8 cellular contexts compared by ENCODE assay signal in the genomic region with DNA sequence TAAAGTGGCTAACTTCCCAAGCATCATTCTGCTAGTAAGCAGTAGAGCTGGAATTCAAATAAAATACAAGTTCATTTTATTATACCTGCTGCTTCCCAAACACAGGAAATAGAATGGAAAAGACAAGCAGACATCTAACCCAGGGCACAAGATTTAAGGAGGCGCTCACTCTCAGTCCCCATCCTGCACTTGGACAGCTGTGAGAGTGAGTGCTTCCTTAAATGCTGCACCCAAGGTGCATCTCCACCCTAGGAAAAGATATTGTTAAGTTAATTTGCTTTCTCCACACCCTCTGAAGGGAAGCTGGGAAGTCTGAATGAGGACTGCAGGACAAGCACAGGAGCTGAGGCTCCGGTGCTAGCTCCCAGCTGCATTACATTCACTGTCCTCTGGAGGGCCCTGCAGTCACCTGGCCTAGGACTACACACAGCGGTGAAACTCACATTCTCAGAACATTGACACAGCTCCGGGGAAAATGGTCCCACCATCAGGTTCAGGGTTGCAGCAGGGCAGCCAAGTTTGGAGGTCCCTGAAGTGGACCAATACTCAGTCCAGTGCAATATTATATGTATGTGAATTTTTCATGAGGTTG. TPM values are rescaled to one million over a fixed set of nuclear protein-coding genes. Genes with fewer than 3 reads are reported as not detected.
A peak's percentile ranks its signal among the peaks of the same experiment; 100 is the strongest.
DNase-seq lines count a peak whose midpoint lies in the region; ATAC-seq and TF ChIP-seq lines count a peak whose summit lies in the region.

No MANE protein-coding gene starts in this region.

- H3K4me3 ChIP-seq in heart left ventricle (no peak overlapping the region), NT2/D1 (ENCODE audit: insufficient read length, low read depth) (no peak overlapping the region)

- H3K9me3 ChIP-seq in heart left ventricle (no peaks in the 10 kb centered on the region), NT2/D1 (ENCODE audit: insufficient read depth, low read length) (no peaks in the 10 kb centered on the region)

- intact Hi-C loops in heart left ventricle (cut with DNase I) (loop anchor here in 5 of 10 donors (5.0 to 10.0 kb wide), 3 partner anchors 69 to 249 kb away; no protein-coding TSS in a partner anchor), Right ventricle myocardium inferior (cut with DNase I) (loop anchor here (5.0 to 10.0 kb wide), 2 partner anchors 151 to 199 kb away; a partner anchor contains a TSS)

- TF ChIP-seq POLR2A in heart left ventricle (IDR thresholded peaks at IDR 0.05), result no peak

- 80 to 91% (median 86%) methylated on average over 4 of the region's 4 CpGs for WGBS in heart left ventricle, 4 donors

- no peak overlapping the region for H3K9ac ChIP-seq in NT2/D1 (ENCODE audit: insufficient read length, low read depth)

- H3K27ac ChIP-seq in heart left ventricle, result no peak overlapping the region

- TF ChIP-seq CTCF in heart left ventricle (IDR thresholded peaks at IDR 0.05), result peak in 11 of 12 donors; percentile 6 to 47 (median 28)

- no peak for DNase-seq in heart left ventricle
- no peak for DNase-seq in Right ventricle myocardium inferior (ENCODE audit: missing footprints)
- peak; percentile 89 for DNase-seq in NT2/D1 (ENCODE audit: low read depth, low spot score)
- no peak for DNase-seq in stimulated activated naive CD8-positive, alpha-beta T cell treated with anti-CD3 and anti-CD28 coated beads, Interleukin-15, Interleukin-2, amounts not matched to agents 100 U/mL and 50 U/mL, for 24 hours
- DNase-seq in DMS153 (lab: John Stamatoyannopoulos, UW), result no peak

- ATAC-seq in heart left ventricle, result peak in 3 of 4 donors; percentile 52 to 57 (median 54)
- no peak for ATAC-seq in Right ventricle myocardium inferior
- peak; percentile 76 for ATAC-seq in esophagus mucosa
- peak; percentile 63 for ATAC-seq in stimulated activated naive CD8-positive, alpha-beta T cell treated with anti-CD3 and anti-CD28 coated beads, Interleukin-15, Interleukin-2, amounts not matched to agents 100 U/mL and 50 U/mL, for 24 hours
- ATAC-seq in GM18907 (IDR thresholded peaks at IDR 0.05; ENCODE audit: unreplicated experiment), result no peak
- ATAC-seq in GM19023 (IDR thresholded peaks at IDR 0.05; ENCODE audit: unreplicated experiment), result no peak

- H3K36me3 ChIP-seq in heart left ventricle, result peaks cover 0 to 81% (median 62%) of the 10 kb centered on the region in 9 donors
- peaks cover 61% of the 10 kb centered on the region for H3K36me3 ChIP-seq in NT2/D1 (ENCODE audit: insufficient read depth, insufficient read length, low read length)

- H3K27me3 ChIP-seq in heart left ventricle, result no peaks in the 10 kb centered on the region
- H3K27me3 ChIP-seq in NT2/D1 (ENCODE audit: insufficient read depth, insufficient read length), result no peaks in the 10 kb centered on the region

- peaks cover 0 to 3% (median 0%) of the 10 kb centered on the region in 12 donors for H3K4me1 ChIP-seq in heart left ventricle
- peaks cover 3% of the 10 kb centered on the region for H3K4me1 ChIP-seq in NT2/D1 (ENCODE audit: insufficient read depth, insufficient read length)

RNA-seq across cellular contexts. Expression of a gene that starts 14.2 kb away (rescaled TPM):
- 10 to 100 TPM; 26.3 to 65.3 (median 52.6) TPM for total RNA-seq in heart left ventricle
- 10 to 100 TPM; 36.6 to 88.1 TPM for polyA plus RNA-seq in heart left ventricle
- 63.5 TPM for total RNA-seq in Right ventricle myocardium inferior
- total RNA-seq in esophagus mucosa, result 24.5 TPM

RNA-seq across cellular contexts. Expression of a gene that starts 33.9 kb away (rescaled TPM):
- total RNA-seq in heart left ventricle, result not detected
- polyA plus RNA-seq in heart left ventricle, result under 1 TPM in 1 of 2 donors, not detected in 1; 0.11 TPM
- total RNA-seq in Right ventricle myocardium inferior, result not detected
- total RNA-seq in esophagus mucosa, result not detected

RNA-seq across cellular contexts. Expression of a gene that starts 58.3 kb away (rescaled TPM):
- 1 to 10 TPM; 1.5 to 3.5 (median 2.6) TPM for total RNA-seq in heart left ventricle
- polyA plus RNA-seq in heart left ventricle, result 1 to 10 TPM; 1.2 to 2.5 TPM
- total RNA-seq in Right ventricle myocardium inferior, result 2.4 TPM
- 2.4 TPM for total RNA-seq in esophagus mucosa

Comparison
In these comparisons a context has a peak if more than half of its experiments do, and no peak if none do; other contexts are left out.
1. ATAC-seq: peak in heart left ventricle (3 of 4), esophagus mucosa (single experiment) and stimulated activated naive CD8-positive, alpha-beta T cell treated with anti-CD3 and anti-CD28 coated beads, Interleukin-15, Interleukin-2, amounts not matched to agents 100 U/mL and 50 U/mL, for 24 hours (single experiment); none in Right ventricle myocardium inferior (single experiment), GM18907 (single experiment) and GM19023 (single experiment).